ENCODE assay signal across 16 cellular contexts in genomic region chr7:98163704-98164478, GRCh38. TPM values are rescaled to one million over a fixed set of nuclear protein-coding genes. Genes with fewer than 3 reads are reported as not detected.
DNase-seq lines count a peak whose midpoint lies in the region; ATAC-seq and TF ChIP-seq lines count a peak whose summit lies in the region.
"Had no signal": no experiment of that assay in that cellular context is flagged by ENCODE, and none has a peak within 500 bp of the region (broad histone marks: within the 10 kb centered on the region; RNA-seq: fewer than 3 reads in every experiment).

No MANE protein-coding gene starts in this region.

- TF ChIP-seq CTCF in sigmoid colon (IDR thresholded peaks at IDR 0.05): no peak
- TF ChIP-seq CTCF in Caco-2 (IDR thresholded peaks at IDR 0.05; ENCODE audit: insufficient read depth in 1 of 2, low read depth in 1 of 2, low read length in 1 of 2, severe bottlenecking in 1 of 2, unreplicated experiment in 1 of 2): no peak

- no peak for TF ChIP-seq POLR2A in sigmoid colon (IDR thresholded peaks at IDR 0.05)

- POLR2A ChIA-PET in Caco-2 (lab: Charles Lee): no interaction called here

- intact Hi-C loops in head of caudate nucleus (cut with DNase I) (no loop called here), sigmoid colon (cut with DNase I) (no loop called here), Caco-2 (cut with micrococcal nuclease; ENCODE audit: unreplicated experiment) (no loop called here)

- BruUV-seq in Caco-2 (replicated peaks; lab: Mats Ljungman, UMichigan): no TSS peak

- H3K27ac ChIP-seq in GM23248 (no peak overlapping the region), sigmoid colon (peak overlapping the region in 3 of 4 donors; percentile 6 to 43 (median 6))
- H3K27ac ChIP-seq: gastrocnemius medialis, KMS-11, psoas muscle, SJSA1 had no signal

- no peaks in the 10 kb centered on the region for H3F3A ChIP-seq in GM23248 (ENCODE audit: insufficient read depth)

- H3K9me2 ChIP-seq in GM23248 (ENCODE audit: insufficient read depth): no peaks in the 10 kb centered on the region

- peaks cover 6% of the 10 kb centered on the region for H3K36me3 Mint-ChIP-seq in Caco-2 (ENCODE audit: insufficient read depth, unreplicated experiment)

- TF ChIP-seq EP300 in sigmoid colon (IDR thresholded peaks at IDR 0.05): no peak

- in situ Hi-C loops in GM23248 (cut with MboI): loop anchor here (10.0 kb wide), 1 partner anchor 139 kb away; no protein-coding TSS in a partner anchor

- H3K4me2 ChIP-seq in GM23248 (ENCODE audit: unreplicated experiment): no peak overlapping the region
- H3K4me2 ChIP-seq: KMS-11 had no signal

- H3K9ac ChIP-seq in GM23248: no peak overlapping the region
- H3K9ac ChIP-seq: KMS-11 had no signal

- H3K27me3 ChIP-seq in GM23248 (replicated peaks; ENCODE audit: insufficient read depth): no peaks in the 10 kb centered on the region
- H3K27me3 ChIP-seq in sigmoid colon: no peaks in the 10 kb centered on the region
- H3K27me3 ChIP-seq in Caco-2 (replicated peaks; ENCODE audit: control insufficient read depth, insufficient read depth, low read length): no peaks in the 10 kb centered on the region
- H3K27me3 ChIP-seq: gastrocnemius medialis, SJSA1 had no signal

- H3K36me3 ChIP-seq in GM23248 (ENCODE audit: low read depth): no peaks in the 10 kb centered on the region
- H3K36me3 ChIP-seq in sigmoid colon: no peaks in the 10 kb centered on the region
- H3K36me3 ChIP-seq in Caco-2 (ENCODE audit: control insufficient read depth, insufficient read depth, low read length): no peaks in the 10 kb centered on the region

- 75 to 77% methylated on average over 16 of the region's 16 CpGs for WGBS in GM23248 (ENCODE audit: low coverage in 1 of 2, low lambda C conversion rate in 2 of 2, missing lambda C conversion rate in 2 of 2), 2 experiments
- 24 to 65% methylated on average over 16 of the region's 16 CpGs for WGBS in sigmoid colon, 2 donors

- H3K9me3 ChIP-seq in GM23248 (ENCODE audit: low read depth): no peaks in the 10 kb centered on the region
- H3K9me3 ChIP-seq in sigmoid colon: no peaks in the 10 kb centered on the region
- no peaks in the 10 kb centered on the region for H3K9me3 ChIP-seq in Caco-2
- H3K9me3 ChIP-seq: gastrocnemius medialis, psoas muscle, SJSA1 had no signal

- ATAC-seq in GM21786 (IDR thresholded peaks at IDR 0.05; ENCODE audit: unreplicated experiment): no peak
- ATAC-seq: activated CD4-positive, CD25-positive, alpha-beta regulatory T cell treated with anti-CD3 and anti-CD28 coated beads, Interleukin-2, amount 50 U/mL, for 24 hours; gastrocnemius medialis; psoas muscle had no signal

- no peaks in the 10 kb centered on the region for H3K9me3 Mint-ChIP-seq in Caco-2 (ENCODE audit: unreplicated experiment)
- H3K9me3 Mint-ChIP-seq: central memory CD8-positive, alpha-beta T cell; H9; memory B cell had no signal

- no peaks in the 10 kb centered on the region for H3K79me2 ChIP-seq in GM23248 (ENCODE audit: insufficient read depth)

- H3K4me3 Mint-ChIP-seq in Caco-2 (ENCODE audit: unreplicated experiment): no peak overlapping the region
- H3K4me3 Mint-ChIP-seq: central memory CD8-positive, alpha-beta T cell; H9; memory B cell had no signal

- H3K27me3 Mint-ChIP-seq in Caco-2 (ENCODE audit: insufficient read depth, unreplicated experiment): no peaks in the 10 kb centered on the region
- H3K27me3 Mint-ChIP-seq: central memory CD8-positive, alpha-beta T cell; memory B cell had no signal

- H3K4me1 Mint-ChIP-seq in Caco-2 (ENCODE audit: low read depth, unreplicated experiment): peaks cover 6% of the 10 kb centered on the region

- no peak overlapping the region for H2AFZ ChIP-seq in GM23248

- H3K4me3 ChIP-seq in GM23248: no peak overlapping the region
- H3K4me3 ChIP-seq in sigmoid colon: peak overlapping the region in 3 of 4 donors; percentile 1 to 26 (median 22)
- no peak overlapping the region for H3K4me3 ChIP-seq in Caco-2 (ENCODE audit: low read depth, low read length)
- H3K4me3 ChIP-seq: gastrocnemius medialis, psoas muscle, SJSA1 had no signal

- CTCF ChIA-PET in Caco-2 (lab: Charles Lee): interaction anchor here (0.6 to 5.5 kb wide), 2 partner anchors 142 to 231 kb away, joined by 4 to 79 read pairs; no protein-coding TSS in a partner anchor

- peak; percentile 2 for DNase-seq in GM23248
- peak; percentile 17 for DNase-seq in T1000 (lab: John Stamatoyannopoulos, UW)
- peak in 29 of 42 donors; percentile 32 to 82 (median 60) for DNase-seq in head of caudate nucleus
- no peak for DNase-seq in sigmoid colon
- DNase-seq in Caco-2: no peak
- DNase-seq in activated CD4-positive, alpha-beta T cell treated with anti-CD3 and anti-CD28 coated beads, Interleukin-2, amount 50 U/mL, for 48 hours: no peak
- no peak for DNase-seq in T-helper 1 cell
- DNase-seq: gastrocnemius medialis, H9, psoas muscle had no signal

- no peak overlapping the region for H3K27ac Mint-ChIP-seq in Caco-2 (ENCODE audit: unreplicated experiment)

- no peaks in the 10 kb centered on the region for H3K4me1 ChIP-seq in GM23248 (ENCODE audit: insufficient read depth)
- H3K4me1 ChIP-seq in sigmoid colon: peaks cover 0 to 15% (median 13%) of the 10 kb centered on the region in 4 donors
- no peaks in the 10 kb centered on the region for H3K4me1 ChIP-seq in Caco-2
- H3K4me1 ChIP-seq: SJSA1 had no signal

- H4K20me1 ChIP-seq in GM23248 (ENCODE audit: insufficient read depth): no peaks in the 10 kb centered on the region; the same call in 1 of the 2 replicates

RNA-seq across cellular contexts. Expression of gene BHLHA15, which starts 47.3 kb away (rescaled TPM):
- total RNA-seq in GM23248 (2014; rRNA removed; shearing (Covaris generic)): not detected in 2 replicates
- not detected in 2 replicates for polyA plus RNA-seq in GM23248 (2016; fragmentation: Nextera tagmentation; extraction: Ambion mirVana)
- not detected for total RNA-seq in sigmoid colon
- 1 to 10 TPM in 2 of 3 donors, not detected in 1; 1.2 to 1.4 TPM for polyA plus RNA-seq in sigmoid colon
- total RNA-seq in Caco-2 (2022): 3.4 and 3.6 TPM in 2 replicates
- total RNA-seq: psoas muscle, SJSA1 had no signal
- polyA plus RNA-seq: psoas muscle had no signal

RNA-seq across cellular contexts. Expression of gene LMTK2, which starts 57.2 kb away (rescaled TPM):
- total RNA-seq in GM23248 (2014; rRNA removed; shearing (Covaris generic)): 4.6 and 6.4 TPM in 2 replicates
- 2.1 and 2.3 TPM in 2 replicates for polyA plus RNA-seq in GM23248 (2016; fragmentation: Nextera tagmentation; extraction: Ambion mirVana)
- 10 to 100 TPM; 16.8 to 19.9 (median 18.0) TPM for total RNA-seq in sigmoid colon
- polyA plus RNA-seq in sigmoid colon: 10 to 100 TPM in 1 of 3 donors, 1 to 10 TPM in 2; 3.0 to 17.0 (median 5.3) TPM
- total RNA-seq in Caco-2 (2022): 21.9 and 22.3 TPM in 2 replicates

Comparison
In these comparisons a context has a peak if more than half of its experiments do, and no peak if none do; other contexts are left out.
1. DNase-seq: peak in GM23248 (single experiment), T1000 (single experiment) and head of caudate nucleus (29 of 42); none in sigmoid colon (single experiment), Caco-2 (0 of 2), activated CD4-positive, alpha-beta T cell treated with anti-CD3 and anti-CD28 coated beads, Interleukin-2, amount 50 U/mL, for 48 hours (0 of 2) and T-helper 1 cell (0 of 5).
2. H3K4me3 ChIP-seq: peak in sigmoid colon (3 of 4); none in GM23248 (single experiment) and Caco-2 (single experiment).